1 cellular context compared by ENCODE assay signal in genomic region chrX:70166601-70167590, GRCh38.
TF ChIP-seq lines count a peak whose summit lies in the region.

No MANE protein-coding gene starts in this region.

TF ChIP-seq in HepG2, 621 proteins besides CTCF, POLR2A, EP300 and RAD21 (continued from another document):
- TF ChIP-seq KIAA2018 (CRISPR knock-in tag; IDR thresholded peaks at IDR 0.05; ENCODE audit: borderline replicate concordance), result no peak
- TF ChIP-seq ZNF230 (CRISPR knock-in tag; IDR thresholded peaks at IDR 0.05), result no peak
- no peak for TF ChIP-seq ZNF589 (CRISPR knock-in tag; conservative IDR thresholded peaks at IDR 0.05)
- no peak for TF ChIP-seq HHEX (CRISPR knock-in tag; IDR thresholded peaks at IDR 0.05)
